Comparison of ENCODE assay signal across 20 cellular contexts in the genomic region with DNA sequence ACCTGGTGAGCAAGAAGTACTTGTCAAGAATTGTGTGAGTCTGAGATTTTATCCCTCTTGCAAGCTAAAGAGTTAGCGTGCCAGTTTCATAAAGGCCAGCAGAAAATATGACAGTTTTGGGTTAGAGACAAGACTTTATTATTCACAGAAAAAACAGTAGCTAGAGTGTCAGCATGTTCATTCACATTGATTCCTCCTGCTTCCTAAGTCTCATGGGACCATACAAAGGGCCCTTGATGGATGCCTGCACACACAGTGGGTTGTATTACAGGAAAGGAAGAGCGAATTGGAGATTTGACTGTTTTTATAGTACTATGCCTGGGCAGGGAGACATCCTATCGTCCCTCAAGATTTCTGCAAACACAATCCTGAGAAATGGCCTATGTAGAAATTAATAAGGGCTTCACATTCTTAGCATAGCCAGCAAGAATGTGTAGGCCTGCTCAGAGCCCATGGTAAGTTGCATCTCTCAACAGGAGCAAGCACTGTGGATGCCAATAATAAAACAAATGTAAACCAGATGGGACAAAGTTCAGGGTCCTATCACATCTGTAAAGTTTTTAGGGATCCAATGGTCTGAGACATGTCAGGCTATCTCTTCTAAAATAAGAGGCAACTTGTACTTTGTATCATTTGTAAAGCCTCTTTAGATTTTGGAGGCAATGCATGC. TPM values are rescaled to one million over a fixed set of nuclear protein-coding genes. Genes with fewer than 3 reads are reported as not detected.
A peak's percentile ranks its signal among the peaks of the same experiment; 100 is the strongest.
DNase-seq lines count a peak whose midpoint lies in the region; ATAC-seq and TF ChIP-seq lines count a peak whose summit lies in the region.
"Had no signal": no experiment of that assay in that cellular context is flagged by ENCODE, and none has a peak within 500 bp of the region (broad histone marks: within the 10 kb centered on the region; RNA-seq: fewer than 3 reads in every experiment).

No MANE protein-coding gene starts in this region.

- no peak overlapping the region for H3K4me3 ChIP-seq in adipocyte (ENCODE audit: low read length)
- H3K4me3 ChIP-seq: GM12878, GM23248, K562 had no signal

- H3K9me3 ChIP-seq in adipocyte (ENCODE audit: control insufficient read depth, low read length): no peaks in the 10 kb centered on the region

- TF ChIP-seq CTCF in 22Rv1 (IDR thresholded peaks at IDR 0.05): no peak

- no peak overlapping the region for H3K9ac ChIP-seq in adipocyte (ENCODE audit: low read length)
- H3K9ac ChIP-seq: GM23248 had no signal

- intact Hi-C loops in Right ventricle myocardium inferior (cut with DNase I): no loop called here

- no peaks in the 10 kb centered on the region for H3K36me3 ChIP-seq in adipocyte (ENCODE audit: control insufficient read depth, insufficient read depth, low read length, severe bottlenecking)

- DNase-seq in COLO829 (ENCODE audit: low spot score): peak; percentile 23
- peak; percentile 47 for DNase-seq in adipocyte (ENCODE audit: low read depth)
- DNase-seq in fibroblast of peridontal ligament (ENCODE audit: extremely low read depth): peak; percentile 52
- no peak for DNase-seq in Right ventricle myocardium inferior (ENCODE audit: missing footprints)
- DNase-seq: ACHN; AML-193; CD4-positive, alpha-beta T cell; DMS153; DMS79; GF-D8; GM23248; HCEC 1CT; IMR-90 had no signal

- peak overlapping the region; percentile 22; the same call in 1 of the 2 replicates for H3K27ac ChIP-seq in 22Rv1
- H3K27ac ChIP-seq: C4-2B, GM23248, HL-60 had no signal

- ATAC-seq in GM19397 (IDR thresholded peaks at IDR 0.05; ENCODE audit: unreplicated experiment): no peak
- no peak for ATAC-seq in Right ventricle myocardium inferior
- no peak for ATAC-seq in HG03571 (IDR thresholded peaks at IDR 0.05; ENCODE audit: unreplicated experiment)
- ATAC-seq: GM12878, K562 had no signal

- peaks cover 1% of the 10 kb centered on the region for H3K4me1 ChIP-seq in adipocyte (ENCODE audit: control insufficient read depth, insufficient read depth, low read length)

- no peaks in the 10 kb centered on the region for H3K27me3 ChIP-seq in adipocyte (replicated peaks; ENCODE audit: control insufficient read depth, insufficient read depth, low read length)

RNA-seq across cellular contexts. Expression of gene ASPM, which starts 4.0 kb away (rescaled TPM):
- total RNA-seq in Right ventricle myocardium inferior: 0.35 TPM

RNA-seq across cellular contexts. Expression of gene ZBTB41, which starts 50.6 kb away (rescaled TPM):
- total RNA-seq in Right ventricle myocardium inferior: 8.6 TPM
